ENCODE assay signal across 20 cellular contexts in genomic region chr20:50859161-50859560, GRCh38.
DNase-seq lines count a peak whose midpoint lies in the region; ATAC-seq and TF ChIP-seq lines count a peak whose summit lies in the region.
"Had no signal": no experiment of that assay in that cellular context is flagged by ENCODE, and none has a peak within 500 bp of the region (broad histone marks: within the 10 kb centered on the region; RNA-seq: fewer than 3 reads in every experiment).

No MANE protein-coding gene starts in this region.

- H3K27me3 Mint-ChIP-seq in activated B cell treated with CpG ODN at 0.5 μM for 24 hours, result no peaks in the 10 kb centered on the region
- H3K27me3 Mint-ChIP-seq in naive thymus-derived CD8-positive, alpha-beta T cell, result no peaks in the 10 kb centered on the region
- no peaks in the 10 kb centered on the region for H3K27me3 Mint-ChIP-seq in activated CD8-positive, alpha-beta T cell treated with anti-CD3 and anti-CD28 coated beads, Interleukin-2, amount 10 ng/mL, durations not matched to agents 7 days and 5 days (ENCODE audit: low read depth)
- H3K27me3 Mint-ChIP-seq: CD8-positive, alpha-beta memory T cell had no signal

- peaks cover 47% of the 10 kb centered on the region for H3K36me3 Mint-ChIP-seq in activated B cell treated with CpG ODN at 0.5 μM for 24 hours (ENCODE audit: low read depth)
- H3K36me3 Mint-ChIP-seq in naive thymus-derived CD8-positive, alpha-beta T cell, result peaks cover 0 to 18% (median 0%) of the 10 kb centered on the region in 3 donors
- no peaks in the 10 kb centered on the region for H3K36me3 Mint-ChIP-seq in activated CD8-positive, alpha-beta T cell treated with anti-CD3 and anti-CD28 coated beads, Interleukin-2, amount 10 ng/mL, durations not matched to agents 7 days and 5 days (ENCODE audit: low read depth)

- peaks cover 26% of the 10 kb centered on the region for H3K4me1 Mint-ChIP-seq in activated B cell treated with CpG ODN at 0.5 μM for 24 hours
- peaks cover 2 to 23% (median 9%) of the 10 kb centered on the region in 4 donors for H3K4me1 Mint-ChIP-seq in naive thymus-derived CD8-positive, alpha-beta T cell
- H3K4me1 Mint-ChIP-seq in activated CD8-positive, alpha-beta T cell treated with anti-CD3 and anti-CD28 coated beads, Interleukin-2, amount 10 ng/mL, durations not matched to agents 7 days and 5 days (ENCODE audit: low read depth), result peaks cover 5% of the 10 kb centered on the region

- peaks cover 0 to 52% (median 28%) of the 10 kb centered on the region in 11 experiments; a peak in 13 of 22 replicates for H3K36me3 ChIP-seq in BLaER1 treated with 17β-estradiol and CSF1 and Interleukin-3, amounts not matched to agents 10 nM and 100 nM
- H3K36me3 ChIP-seq in HEK293 (ENCODE audit: control insufficient read depth in 2 of 2, insufficient read depth in 1 of 2, low read length in 2 of 2) (no peaks in the 10 kb centered on the region), osteoblast (ENCODE audit: insufficient read depth, low read length) (no peaks in the 10 kb centered on the region)

- H3K27ac ChIP-seq in BLaER1 treated with 17β-estradiol and CSF1 and Interleukin-3, amounts not matched to agents 10 nM and 100 nM, result peak overlapping the region in 5 of 11 experiments; percentile 10 to 43 (median 31); a peak in 7 of 22 replicates
- H3K27ac ChIP-seq in HEK293 (ENCODE audit: extremely low read depth, low read depth, low read length) (no peak overlapping the region), osteoblast (ENCODE audit: low read depth, low read length) (no peak overlapping the region)
- H3K27ac ChIP-seq: A549, GM23248 had no signal

- ATAC-seq in activated B cell treated with CpG ODN at 0.5 μM for 24 hours (ENCODE audit: low read depth), result peak; percentile 60
- ATAC-seq in naive thymus-derived CD8-positive, alpha-beta T cell, result no peak
- no peak for ATAC-seq in activated CD8-positive, alpha-beta T cell treated with anti-CD3 and anti-CD28 coated beads, Interleukin-2, amount 10 ng/mL, durations not matched to agents 7 days and 5 days
- ATAC-seq: A549, PC-3, SK-N-SH treated with all-trans-retinoic acid at 6 μM for 48 hours had no signal

- no peaks in the 10 kb centered on the region for H3K9me3 ChIP-seq in BLaER1 treated with 17β-estradiol and CSF1 and Interleukin-3, amounts not matched to agents 10 nM and 100 nM (replicated peaks in 1 of 11)
- no peaks in the 10 kb centered on the region for H3K9me3 ChIP-seq in HEK293 (ENCODE audit: control insufficient read depth, insufficient read depth, low read depth, low read length)
- H3K9me3 ChIP-seq in osteoblast (ENCODE audit: low read depth, low read length), result no peaks in the 10 kb centered on the region
- H3K9me3 ChIP-seq: A549 had no signal

- no peaks in the 10 kb centered on the region for H3K9me3 Mint-ChIP-seq in activated B cell treated with CpG ODN at 0.5 μM for 24 hours
- no peaks in the 10 kb centered on the region for H3K9me3 Mint-ChIP-seq in naive thymus-derived CD8-positive, alpha-beta T cell
- no peaks in the 10 kb centered on the region for H3K9me3 Mint-ChIP-seq in activated CD8-positive, alpha-beta T cell treated with anti-CD3 and anti-CD28 coated beads, Interleukin-2, amount 10 ng/mL, durations not matched to agents 7 days and 5 days (ENCODE audit: insufficient read depth)
- H3K9me3 Mint-ChIP-seq: CD8-positive, alpha-beta memory T cell had no signal

- peak overlapping the region in 3 of 11 experiments; percentile 11 to 22 (median 21); a peak in 2 of 22 replicates for H3K9ac ChIP-seq in BLaER1 treated with 17β-estradiol and CSF1 and Interleukin-3, amounts not matched to agents 10 nM and 100 nM
- H3K9ac ChIP-seq: GM23248 had no signal

- H3K4me3 Mint-ChIP-seq in activated B cell treated with CpG ODN at 0.5 μM for 24 hours, result peak overlapping the region; percentile 24
- H3K4me3 Mint-ChIP-seq in naive thymus-derived CD8-positive, alpha-beta T cell, result no peak overlapping the region
- no peak overlapping the region for H3K4me3 Mint-ChIP-seq in activated CD8-positive, alpha-beta T cell treated with anti-CD3 and anti-CD28 coated beads, Interleukin-2, amount 10 ng/mL, durations not matched to agents 7 days and 5 days
- H3K4me3 Mint-ChIP-seq: CD8-positive, alpha-beta memory T cell had no signal

- intact Hi-C loops in activated B cell treated with CpG ODN at 0.5 μM for 24 hours (cut with micrococcal nuclease), result loop anchor here (2.0 kb wide), 1 partner anchor 14 kb away; no protein-coding TSS in a partner anchor

- H4K20me1 ChIP-seq in BLaER1 treated with 17β-estradiol and CSF1 and Interleukin-3, amounts not matched to agents 10 nM and 100 nM, result peaks cover 0 to 39% (median 0%) of the 10 kb centered on the region in 11 experiments; a peak in 9 of 22 replicates
- peaks cover 8% of the 10 kb centered on the region for H4K20me1 ChIP-seq in osteoblast (ENCODE audit: insufficient read depth, low read length)

- CTCF ChIA-PET in HEK293 (lab: Yijun Ruan, JAX) (interaction anchor here (2.4 kb wide), 1 partner anchor 64 kb away, joined by 5 read pairs; the partner anchor contains the start of gene BCAS4), activated B cell treated with CpG ODN at 0.5 μM for 24 hours (lab: Charles Lee) (no interaction called here)
- CTCF ChIA-PET in activated CD8-positive, alpha-beta T cell treated with anti-CD3 and anti-CD28 coated beads, Interleukin-2, amount 10 ng/mL, durations not matched to agents 7 days and 5 days (lab: Charles Lee), result interaction anchor here (0.7 kb wide), 1 partner anchor 64 kb away, joined by 3 read pairs; the partner anchor contains the start of gene BCAS4

- H3K4me1 ChIP-seq in BLaER1 treated with 17β-estradiol and CSF1 and Interleukin-3, amounts not matched to agents 10 nM and 100 nM, result peaks cover 0 to 52% (median 31%) of the 10 kb centered on the region in 10 experiments; a peak in 16 of 20 replicates
- H3K4me1 ChIP-seq in HEK293 (ENCODE audit: control insufficient read depth, insufficient read depth, low read length), result no peaks in the 10 kb centered on the region
- no peaks in the 10 kb centered on the region for H3K4me1 ChIP-seq in osteoblast (ENCODE audit: insufficient read depth, low read length)

- TF ChIP-seq CTCF in HEK293 (tag by site-specific recombination; IDR thresholded peaks at IDR 0.05), result no peak
- TF ChIP-seq CTCF in activated B cell treated with CpG ODN at 0.5 μM for 24 hours (IDR thresholded peaks at IDR 0.05), result no peak
- no peak for TF ChIP-seq CTCF in osteoblast (IDR thresholded peaks at IDR 0.05; ENCODE audit: extremely low read depth, low read depth, low read length)

- DNase-seq in activated B cell treated with CpG ODN at 0.5 μM for 24 hours (no peak), osteoblast (ENCODE audit: insufficient read length, low spot score, missing footprints) (peak; percentile 2), MV-4-11 (lab: John Stamatoyannopoulos, UW) (no peak), DMS 273 treated with DMSO at 0.1 percent for 48 hours (lab: John Stamatoyannopoulos, UW) (no peak)
- DNase-seq in naive thymus-derived CD8-positive, alpha-beta T cell, result no peak
- DNase-seq in activated CD8-positive, alpha-beta T cell treated with anti-CD3 and anti-CD28 coated beads, Interleukin-2, amount 10 ng/mL, durations not matched to agents 7 days and 5 days, result no peak
- DNase-seq: C1 segment of cervical spinal cord; CD8-positive, alpha-beta memory T cell; DMS79 treated with DMSO at 0.1 percent for 48 hours; GM23248; NCI-H1105; NCI-H1694 treated with DMSO at 0.1 percent for 48 hours; NCI-H774; PC-3; RPMI8226; SIG-M5 had no signal

- H3K27me3 ChIP-seq in BLaER1 treated with 17β-estradiol and CSF1 and Interleukin-3, amounts not matched to agents 10 nM and 100 nM, result no peaks in the 10 kb centered on the region
- H3K27me3 ChIP-seq in osteoblast (ENCODE audit: insufficient read depth, low read length), result no peaks in the 10 kb centered on the region

- no peak overlapping the region for H3K4me3 ChIP-seq in BLaER1 treated with 17β-estradiol and CSF1 and Interleukin-3, amounts not matched to agents 10 nM and 100 nM
- no peak overlapping the region for H3K4me3 ChIP-seq in HEK293 (ENCODE audit: low read depth, low read length)
- no peak overlapping the region for H3K4me3 ChIP-seq in osteoblast (ENCODE audit: insufficient read depth, low read length)
- H3K4me3 ChIP-seq: A549, GM23248 had no signal

- POLR2A ChIA-PET in HEK293 (lab: Yijun Ruan, JAX) (interaction anchor here (0.6 kb wide), 1 partner anchor 1081 kb away, joined by 5 read pairs; no protein-coding TSS in a partner anchor), activated B cell treated with CpG ODN at 0.5 μM for 24 hours (lab: Charles Lee) (interaction anchor here (0.6 to 1.4 kb wide), 4 partner anchors 14 to 340 kb away, joined by 3 to 4 read pairs (median 4); no protein-coding TSS in a partner anchor)
- POLR2A ChIA-PET in naive thymus-derived CD8-positive, alpha-beta T cell (lab: Charles Lee), result no interaction called here
- POLR2A ChIA-PET in activated CD8-positive, alpha-beta T cell treated with anti-CD3 and anti-CD28 coated beads, Interleukin-2, amount 10 ng/mL, durations not matched to agents 7 days and 5 days (lab: Charles Lee), result no interaction called here

- peak overlapping the region in 8 of 11 experiments; percentile 39 to 86 (median 70); a peak in 16 of 22 replicates for H3K4me2 ChIP-seq in BLaER1 treated with 17β-estradiol and CSF1 and Interleukin-3, amounts not matched to agents 10 nM and 100 nM
- no peak overlapping the region for H3K4me2 ChIP-seq in osteoblast (ENCODE audit: insufficient read depth, low read length)
- H3K4me2 ChIP-seq: A549 had no signal

- no peak overlapping the region for H2AFZ ChIP-seq in osteoblast (ENCODE audit: low read length)
- H2AFZ ChIP-seq: GM23248 had no signal

- peak overlapping the region; percentile 75 for H3K27ac Mint-ChIP-seq in activated B cell treated with CpG ODN at 0.5 μM for 24 hours
- H3K27ac Mint-ChIP-seq in naive thymus-derived CD8-positive, alpha-beta T cell, result peak overlapping the region in 3 of 10 donors; percentile 63 to 69 (median 67)
- no peak overlapping the region for H3K27ac Mint-ChIP-seq in activated CD8-positive, alpha-beta T cell treated with anti-CD3 and anti-CD28 coated beads, Interleukin-2, amount 10 ng/mL, durations not matched to agents 7 days and 5 days

- no peaks in the 10 kb centered on the region for H3K79me2 ChIP-seq in osteoblast (ENCODE audit: insufficient read depth, low read length)

TF ChIP-seq in HEK293, 187 proteins besides CTCF, POLR2A, EP300 and RAD21:
- TF ChIP-seq OVOL3 (tag by site-specific recombination; IDR thresholded peaks at IDR 0.05) (no peak), GLIS1 (tag by site-specific recombination; IDR thresholded peaks at IDR 0.05) (0 out of 2 replicates have a peak, but pooled peaks have one; percentile 18), ZNF2 (tag by site-specific recombination; IDR thresholded peaks at IDR 0.05) (no peak), ZNF830 (tag by site-specific recombination; IDR thresholded peaks at IDR 0.05; ENCODE audit: low read depth) (no peak)

Comparison
In these comparisons a context has a peak if more than half of its experiments do, and no peak if none do; other contexts are left out.
1. POLR2A ChIA-PET loops: an anchor here in HEK293 (0.6 kb wide) and activated B cell treated with CpG ODN at 0.5 μM for 24 hours (0.6 to 1.4 kb wide); none called in naive thymus-derived CD8-positive, alpha-beta T cell and activated CD8-positive, alpha-beta T cell treated with anti-CD3 and anti-CD28 coated beads, Interleukin-2, amount 10 ng/mL, durations not matched to agents 7 days and 5 days.